9 cellular contexts compared by ENCODE assay signal in the genomic region with DNA sequence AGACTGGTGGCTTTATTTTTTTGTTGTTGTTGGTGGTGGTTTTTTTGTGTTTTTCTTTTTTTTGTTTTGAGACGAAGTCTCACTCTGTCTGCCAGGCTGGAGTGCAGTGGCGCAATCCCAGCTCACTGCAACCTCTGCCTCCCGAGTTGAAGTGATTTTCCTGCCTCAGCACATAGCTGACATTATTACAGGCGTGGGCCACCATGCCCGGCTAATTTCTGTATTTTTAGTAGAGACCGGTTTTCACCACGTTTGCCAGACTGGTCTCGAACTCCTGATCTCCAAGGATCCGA. TPM values are rescaled to one million over a fixed set of nuclear protein-coding genes. Genes with fewer than 3 reads are reported as not detected.
DNase-seq lines count a peak whose midpoint lies in the region; ATAC-seq and TF ChIP-seq lines count a peak whose summit lies in the region.
"Had no signal": no experiment of that assay in that cellular context is flagged by ENCODE, and none has a peak within 500 bp of the region (broad histone marks: within the 10 kb centered on the region; RNA-seq: fewer than 3 reads in every experiment).

No MANE protein-coding gene starts in this region.

- TF ChIP-seq CTCF in upper lobe of right lung (IDR thresholded peaks at IDR 0.05), result no peak

- no peaks in the 10 kb centered on the region for H3K27me3 Mint-ChIP-seq in activated naive CD4-positive, alpha-beta T cell treated with anti-CD3 and anti-CD28 coated beads for 36 hours (ENCODE audit: low read depth)

- DNase-seq in activated naive CD4-positive, alpha-beta T cell treated with anti-CD3 and anti-CD28 coated beads for 36 hours, result no peak
- DNase-seq in activated naive CD4-positive, alpha-beta T cell (lab: John Stamatoyannopoulos, UW), result no peak
- DNase-seq in upper lobe of right lung, result peak; percentile 74

- H3K4me1 Mint-ChIP-seq in activated naive CD4-positive, alpha-beta T cell treated with anti-CD3 and anti-CD28 coated beads for 36 hours (ENCODE audit: low read depth), result peaks cover 54% of the 10 kb centered on the region

- H3K9ac ChIP-seq in endocrine pancreas (ENCODE audit: control insufficient read depth, insufficient read depth, low read length) (peak overlapping the region; percentile 65), mucosa of stomach (ENCODE audit: low read length) (peak overlapping the region; percentile 43)

- H3K9me3 ChIP-seq in endocrine pancreas (ENCODE audit: control insufficient read depth, low read length) (no peaks in the 10 kb centered on the region), mucosa of stomach (ENCODE audit: control insufficient read depth, low read length) (no peaks in the 10 kb centered on the region), upper lobe of right lung (no peaks in the 10 kb centered on the region)

- ATAC-seq in upper lobe of right lung (peak; percentile 36), GM18505 (IDR thresholded peaks at IDR 0.05; ENCODE audit: unreplicated experiment) (no peak), GM19455 (IDR thresholded peaks at IDR 0.05; ENCODE audit: unreplicated experiment) (no peak), HG02623 (IDR thresholded peaks at IDR 0.05; ENCODE audit: unreplicated experiment) (no peak)

- intact Hi-C loops in activated naive CD4-positive, alpha-beta T cell treated with anti-CD3 and anti-CD28 coated beads for 36 hours (cut with micrococcal nuclease), result loop anchor here (1.0 kb wide), 1 partner anchor 9 kb away; no protein-coding TSS in a partner anchor
- intact Hi-C loops in upper lobe of right lung (cut with DNase I), result no loop called here

- H3K27ac Mint-ChIP-seq in activated naive CD4-positive, alpha-beta T cell treated with anti-CD3 and anti-CD28 coated beads for 36 hours, result peak overlapping the region; percentile 96

- no peaks in the 10 kb centered on the region for H3K9me3 Mint-ChIP-seq in activated naive CD4-positive, alpha-beta T cell treated with anti-CD3 and anti-CD28 coated beads for 36 hours

- no peak for TF ChIP-seq POLR2A in GM18505 (IDR thresholded peaks at IDR 0.05; ENCODE audit: borderline replicate concordance, extremely low read depth, insufficient read depth, insufficient read length)

- peak overlapping the region; percentile 99 for H3K4me3 Mint-ChIP-seq in activated naive CD4-positive, alpha-beta T cell treated with anti-CD3 and anti-CD28 coated beads for 36 hours

- H3K4me1 ChIP-seq in endocrine pancreas (ENCODE audit: control insufficient read depth, insufficient read depth, low read length) (no peaks in the 10 kb centered on the region), mucosa of stomach (ENCODE audit: control insufficient read depth, insufficient read depth, low read length) (peaks cover 5% of the 10 kb centered on the region), upper lobe of right lung (peaks cover 33% of the 10 kb centered on the region)

- peak overlapping the region; percentile 87 for H3K27ac ChIP-seq in upper lobe of right lung
- H3K27ac ChIP-seq: VCaP had no signal

- H3K27me3 ChIP-seq in endocrine pancreas (ENCODE audit: control insufficient read depth, insufficient read depth, low read length), result no peaks in the 10 kb centered on the region
- peaks cover 14% of the 10 kb centered on the region for H3K27me3 ChIP-seq in mucosa of stomach (ENCODE audit: control insufficient read depth, insufficient read depth, low read length)
- no peaks in the 10 kb centered on the region for H3K27me3 ChIP-seq in upper lobe of right lung

- H3K36me3 ChIP-seq in endocrine pancreas (ENCODE audit: control insufficient read depth, insufficient read depth, low read length) (no peaks in the 10 kb centered on the region), mucosa of stomach (ENCODE audit: control insufficient read depth, insufficient read depth, low read length) (no peaks in the 10 kb centered on the region), upper lobe of right lung (peaks cover 17% of the 10 kb centered on the region)

- H3K4me3 ChIP-seq in endocrine pancreas (ENCODE audit: control insufficient read depth, insufficient read depth, low read length) (peak overlapping the region; percentile 65), mucosa of stomach (ENCODE audit: low read length) (peak overlapping the region; percentile 25), upper lobe of right lung (peak overlapping the region; percentile 75)

- H3K36me3 Mint-ChIP-seq in activated naive CD4-positive, alpha-beta T cell treated with anti-CD3 and anti-CD28 coated beads for 36 hours (ENCODE audit: low read depth), result peaks cover 52% of the 10 kb centered on the region

- CTCF ChIA-PET in activated naive CD4-positive, alpha-beta T cell treated with anti-CD3 and anti-CD28 coated beads for 36 hours (lab: Charles Lee), result interaction anchor here (0.8 to 1.2 kb wide), 2 partner anchors 30 to 56 kb away, joined by 4 to 5 read pairs; no protein-coding TSS in a partner anchor

RNA-seq across cellular contexts. Expression of gene SERPINB9, which starts 0.7 kb away (rescaled TPM):
- total RNA-seq in activated naive CD4-positive, alpha-beta T cell treated with anti-CD3 and anti-CD28 coated beads for 36 hours, result 10 to 100 TPM; 72.2 to 75.8 TPM
- total RNA-seq in upper lobe of right lung, result 12.4 TPM

Comparison
In these comparisons a context has a peak if more than half of its experiments do, and no peak if none do; other contexts are left out.
1. H3K4me3 ChIP-seq: peak in every context shown above with its lines; median percentile 75 in upper lobe of right lung; 65 in endocrine pancreas; 25 in mucosa of stomach.